Comparison of ENCODE assay signal across 8 cellular contexts in the genomic region with DNA sequence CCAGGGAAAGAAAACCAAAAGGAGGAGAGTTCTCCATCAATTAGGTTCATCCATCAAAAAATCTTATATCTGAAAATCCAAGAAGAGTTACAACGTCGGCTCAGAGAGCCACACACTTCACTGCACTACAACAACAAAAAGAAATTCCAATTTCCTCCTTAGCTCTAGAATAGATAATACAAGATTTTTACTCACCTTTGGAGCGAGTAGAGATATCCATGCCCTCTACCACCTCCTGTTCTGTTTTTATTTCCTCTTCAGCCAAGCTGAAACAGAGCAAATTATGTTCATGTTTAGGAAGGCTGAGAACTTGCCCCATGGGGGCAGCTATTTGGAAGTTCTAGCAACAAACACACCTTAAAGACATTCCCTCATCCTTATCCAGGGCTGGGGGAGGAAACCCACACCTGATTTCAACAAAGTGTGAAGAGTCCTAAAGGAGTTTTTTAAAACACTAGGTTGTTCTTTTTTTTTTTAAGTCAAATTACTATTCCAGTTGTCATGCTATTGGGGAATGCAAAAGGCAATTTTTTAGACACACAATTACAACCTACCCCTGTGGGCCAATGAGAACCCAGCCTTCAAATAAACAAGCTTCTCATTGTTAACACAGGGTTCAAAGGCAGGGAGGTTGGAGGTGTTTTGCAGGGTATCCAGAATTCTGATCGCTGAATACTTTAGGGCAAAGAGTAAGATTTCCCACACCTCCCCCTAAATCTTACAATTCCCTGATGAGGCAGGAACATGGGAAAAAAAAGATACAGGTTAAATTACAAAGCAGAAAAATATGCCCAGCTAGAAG. TPM values are rescaled to one million over a fixed set of nuclear protein-coding genes. Genes with fewer than 3 reads are reported as not detected.
DNase-seq lines count a peak whose midpoint lies in the region; ATAC-seq and TF ChIP-seq lines count a peak whose summit lies in the region.

No MANE protein-coding gene starts in this region.

- H3K14ac ChIP-seq in mesenchymal stem cell (ENCODE audit: low read length in 2 of 2): no peak overlapping the region

- CTCF ChIA-PET in activated CD4-positive, alpha-beta T cell treated with anti-CD3 and anti-CD28 coated beads for 36 hours (lab: Charles Lee): interaction anchor here (0.8 to 2.3 kb wide), 7 partner anchors 9 to 152 kb away, joined by 3 to 11 read pairs (median 4); a partner anchor contains a TSS
- CTCF ChIA-PET in activated CD4-positive, alpha-beta T cell treated with anti-CD3 and anti-CD28 coated beads, Interleukin-2, amount 10 ng/mL, durations not matched to agents 7 days and 5 days (lab: Charles Lee): interaction anchor here (0.7 to 1.2 kb wide), 3 partner anchors 9 to 36 kb away, joined by 3 to 4 read pairs (median 4); a partner anchor contains a TSS

- peak overlapping the region in 1 of 2 experiments; percentile 73 for H3K4ac ChIP-seq in mesenchymal stem cell (ENCODE audit: low read depth in 1 of 2, low read length in 2 of 2)

- H2BK12ac ChIP-seq in mesenchymal stem cell (ENCODE audit: low read length in 2 of 2): peak overlapping the region; percentile 32 to 54

- intact Hi-C loops in activated CD4-positive, alpha-beta T cell treated with anti-CD3 and anti-CD28 coated beads for 36 hours (cut with DNase I, micrococcal nuclease): no loop called here

- H3K9me3 ChIP-seq in mesenchymal stem cell (ENCODE audit: control insufficient read depth, low read length): no peaks in the 10 kb centered on the region

- DNase-seq in activated CD4-positive, alpha-beta T cell treated with anti-CD3 and anti-CD28 coated beads for 36 hours: no peak
- DNase-seq in activated CD4-positive, alpha-beta T cell treated with anti-CD3 and anti-CD28 coated beads, Interleukin-2, amount 10 ng/mL, durations not matched to agents 7 days and 5 days: no peak
- DNase-seq in cerebellar cortex (ENCODE audit: low spot score) (peak; percentile 47), mesenchymal stem cell (no peak), mesothelial cell of epicardium (ENCODE audit: low spot score in 2 of 2, unreplicated experiment in 2 of 2) (no peak)
- no peak for DNase-seq in stimulated activated CD4-positive, alpha-beta T cell treated with anti-CD3 and anti-CD28 coated beads, Interleukin-2, amount 100 ng/mL, for 24 hours

- H3K36me3 Mint-ChIP-seq in activated CD4-positive, alpha-beta T cell treated with anti-CD3 and anti-CD28 coated beads for 36 hours (ENCODE audit: low read depth): peaks cover 35% of the 10 kb centered on the region
- peaks cover 46% of the 10 kb centered on the region for H3K36me3 Mint-ChIP-seq in activated CD4-positive, alpha-beta T cell treated with anti-CD3 and anti-CD28 coated beads, Interleukin-2, amount 10 ng/mL, durations not matched to agents 7 days and 5 days (ENCODE audit: low read depth)
- peaks cover 26% of the 10 kb centered on the region for H3K36me3 Mint-ChIP-seq in mesothelial cell of epicardium

- 91% methylated on average over 3 of the region's 4 CpGs for WGBS in mesenchymal stem cell

- no peak overlapping the region for H3K9ac ChIP-seq in mesenchymal stem cell (ENCODE audit: low read length)

- H2AFZ ChIP-seq in mesenchymal stem cell (ENCODE audit: low read depth, low read length): no peak overlapping the region

- ATAC-seq in activated CD4-positive, alpha-beta T cell treated with anti-CD3 and anti-CD28 coated beads for 36 hours: no peak
- ATAC-seq in GM21423 (IDR thresholded peaks at IDR 0.05; ENCODE audit: unreplicated experiment): no peak

- H3K4me3 Mint-ChIP-seq in activated CD4-positive, alpha-beta T cell treated with anti-CD3 and anti-CD28 coated beads for 36 hours: no peak overlapping the region
- no peak overlapping the region for H3K4me3 Mint-ChIP-seq in activated CD4-positive, alpha-beta T cell treated with anti-CD3 and anti-CD28 coated beads, Interleukin-2, amount 10 ng/mL, durations not matched to agents 7 days and 5 days
- no peak overlapping the region for H3K4me3 Mint-ChIP-seq in mesothelial cell of epicardium

- peaks cover 30% of the 10 kb centered on the region for H3K4me1 Mint-ChIP-seq in activated CD4-positive, alpha-beta T cell treated with anti-CD3 and anti-CD28 coated beads for 36 hours
- H3K4me1 Mint-ChIP-seq in activated CD4-positive, alpha-beta T cell treated with anti-CD3 and anti-CD28 coated beads, Interleukin-2, amount 10 ng/mL, durations not matched to agents 7 days and 5 days: peaks cover 31% of the 10 kb centered on the region
- H3K4me1 Mint-ChIP-seq in mesothelial cell of epicardium: peaks cover 12% of the 10 kb centered on the region

- peak overlapping the region; percentile 0 for H3K27ac Mint-ChIP-seq in activated CD4-positive, alpha-beta T cell treated with anti-CD3 and anti-CD28 coated beads for 36 hours
- no peak overlapping the region for H3K27ac Mint-ChIP-seq in activated CD4-positive, alpha-beta T cell treated with anti-CD3 and anti-CD28 coated beads, Interleukin-2, amount 10 ng/mL, durations not matched to agents 7 days and 5 days
- no peak overlapping the region for H3K27ac Mint-ChIP-seq in mesothelial cell of epicardium

- H3K4me2 ChIP-seq in mesenchymal stem cell (ENCODE audit: low read length, poor library complexity, severe bottlenecking): no peak overlapping the region

- H4K8ac ChIP-seq in mesenchymal stem cell (ENCODE audit: low read length): no peak overlapping the region

- POLR2A ChIA-PET in activated CD4-positive, alpha-beta T cell treated with anti-CD3 and anti-CD28 coated beads for 36 hours (lab: Charles Lee): interaction anchor here (0.6 kb wide), 1 partner anchor 345 kb away, joined by 8 read pairs; no protein-coding TSS in a partner anchor
- POLR2A ChIA-PET in activated CD4-positive, alpha-beta T cell treated with anti-CD3 and anti-CD28 coated beads, Interleukin-2, amount 10 ng/mL, durations not matched to agents 7 days and 5 days (lab: Charles Lee): no interaction called here

- peaks cover 21% of the 10 kb centered on the region for H3K4me1 ChIP-seq in mesenchymal stem cell (ENCODE audit: control insufficient read depth, insufficient read depth, low read depth, low read length)

- no peak overlapping the region for H3K23ac ChIP-seq in mesenchymal stem cell (ENCODE audit: low read length in 2 of 2)

- no peaks in the 10 kb centered on the region for H3K27me3 ChIP-seq in mesenchymal stem cell (ENCODE audit: control insufficient read depth in 1 of 2, insufficient read depth in 1 of 2, low read length in 2 of 2)

- no peak for TF ChIP-seq CTCF in mesothelial cell of epicardium (IDR thresholded peaks at IDR 0.05; ENCODE audit: unreplicated experiment)

- H2BK15ac ChIP-seq in mesenchymal stem cell (ENCODE audit: low read depth, poor library complexity, severe bottlenecking): no peak overlapping the region

- H3K9me3 Mint-ChIP-seq in activated CD4-positive, alpha-beta T cell treated with anti-CD3 and anti-CD28 coated beads for 36 hours (ENCODE audit: low read depth): no peaks in the 10 kb centered on the region
- no peaks in the 10 kb centered on the region for H3K9me3 Mint-ChIP-seq in activated CD4-positive, alpha-beta T cell treated with anti-CD3 and anti-CD28 coated beads, Interleukin-2, amount 10 ng/mL, durations not matched to agents 7 days and 5 days
- H3K9me3 Mint-ChIP-seq in mesothelial cell of epicardium: no peaks in the 10 kb centered on the region

- H2BK5ac ChIP-seq in mesenchymal stem cell (ENCODE audit: low read depth, low read length, poor library complexity, severe bottlenecking): no peak overlapping the region

- H2BK120ac ChIP-seq in mesenchymal stem cell (ENCODE audit: low read depth, low read length): peak overlapping the region; percentile 42

- H2AK5ac ChIP-seq in mesenchymal stem cell (ENCODE audit: low read length, severe bottlenecking): peak overlapping the region; percentile 99

- no peak overlapping the region for H4K91ac ChIP-seq in mesenchymal stem cell (ENCODE audit: low read length)

- peak overlapping the region in 1 of 2 experiments; percentile 77 for H3K18ac ChIP-seq in mesenchymal stem cell (ENCODE audit: low read depth in 1 of 2, low read length in 2 of 2)

- H3K27me3 Mint-ChIP-seq in activated CD4-positive, alpha-beta T cell treated with anti-CD3 and anti-CD28 coated beads for 36 hours: no peaks in the 10 kb centered on the region
- H3K27me3 Mint-ChIP-seq in activated CD4-positive, alpha-beta T cell treated with anti-CD3 and anti-CD28 coated beads, Interleukin-2, amount 10 ng/mL, durations not matched to agents 7 days and 5 days: no peaks in the 10 kb centered on the region
- H3K27me3 Mint-ChIP-seq in mesothelial cell of epicardium (ENCODE audit: low read depth): no peaks in the 10 kb centered on the region

- peaks cover 20% of the 10 kb centered on the region in 2 experiments for H3K36me3 ChIP-seq in mesenchymal stem cell (ENCODE audit: control insufficient read depth in 1 of 2, insufficient read depth in 2 of 2, low read depth in 1 of 2, low read length in 2 of 2)

- peaks cover 8% of the 10 kb centered on the region for H3K79me1 ChIP-seq in mesenchymal stem cell (replicated peaks; ENCODE audit: low read length, poor library complexity, severe bottlenecking)

- H3K4me3 ChIP-seq in mesenchymal stem cell (ENCODE audit: insufficient read depth in 1 of 2, low read depth in 1 of 2, low read length in 2 of 2): no peak overlapping the region

- H3K27ac ChIP-seq in mesenchymal stem cell (ENCODE audit: low read length, poor library complexity, severe bottlenecking) (peak overlapping the region; percentile 61), temporal lobe (ENCODE audit: low read depth, low read length) (peak overlapping the region; percentile 100)

RNA-seq across cellular contexts. Expression of a gene that starts 8.6 kb away (rescaled TPM):
- 10 to 100 TPM; 33.7 to 50.3 TPM for total RNA-seq in activated CD4-positive, alpha-beta T cell treated with anti-CD3 and anti-CD28 coated beads for 36 hours
- 10 to 100 TPM; 44.6 to 55.6 TPM for total RNA-seq in activated CD4-positive, alpha-beta T cell treated with anti-CD3 and anti-CD28 coated beads, Interleukin-2, amount 10 ng/mL, durations not matched to agents 7 days and 5 days
- 21.6 TPM for polyA plus RNA-seq in mesenchymal stem cell (2013, experiment 1 of 2)
- 24.4 TPM for polyA plus RNA-seq in mesenchymal stem cell (2013, experiment 2 of 2)
- total RNA-seq in temporal lobe (32.2 TPM), mesothelial cell of epicardium (119 to 120 TPM (median 119 TPM) in 3 replicates)
